ENCODE assay signal across 8 cellular contexts in the genomic region with DNA sequence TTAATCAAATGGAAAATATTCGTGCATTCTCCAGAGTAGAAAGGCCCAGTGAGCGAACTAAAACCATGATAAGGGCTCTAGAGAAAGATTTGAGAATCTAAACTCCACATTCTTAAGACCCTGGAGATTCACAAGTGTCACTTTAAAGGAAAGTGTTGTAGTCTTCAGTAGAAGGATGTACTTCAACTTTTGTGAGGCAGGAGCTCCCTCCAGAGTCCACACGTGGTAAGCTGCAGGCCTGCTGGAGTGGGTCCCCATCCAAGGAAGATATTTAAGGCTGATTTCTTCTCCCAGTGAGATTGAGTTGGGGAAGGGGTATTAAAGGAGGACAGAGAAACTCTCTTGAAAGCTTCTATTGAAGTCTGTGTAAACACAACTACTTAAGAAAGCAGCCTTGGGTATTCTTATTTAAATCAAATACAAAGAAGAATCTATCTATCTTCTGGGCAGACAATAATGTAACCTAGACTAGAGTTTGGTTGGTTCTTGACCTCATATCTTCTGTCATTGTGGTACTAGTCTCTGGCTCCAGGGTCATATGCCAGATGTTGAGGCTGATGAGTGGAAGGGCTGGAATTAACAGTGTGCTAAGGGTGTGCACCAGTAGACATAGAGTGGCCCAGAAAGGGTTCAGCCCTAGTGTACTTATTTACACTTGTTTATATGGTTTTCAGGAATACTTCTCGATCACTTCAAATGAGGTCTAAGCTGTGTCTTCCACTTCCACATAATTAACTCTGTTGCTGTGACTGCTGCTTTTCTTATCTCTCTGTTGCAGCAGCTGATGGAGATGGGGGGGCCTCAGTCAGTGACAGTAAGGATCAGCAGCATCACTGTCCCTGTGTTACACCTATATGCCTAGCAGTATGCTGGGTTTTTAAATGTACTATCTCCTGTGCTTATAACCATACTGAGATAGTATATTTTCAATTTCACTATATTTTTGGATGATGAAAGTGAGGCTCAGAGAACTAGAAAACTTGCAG.
DNase-seq lines count a peak whose midpoint lies in the region; ATAC-seq and TF ChIP-seq lines count a peak whose summit lies in the region.

No MANE protein-coding gene starts in this region.

- H3K4me3 ChIP-seq in AG04449 (ENCODE audit: low read depth, low read length) = no peak overlapping the region
- H3K4me3 ChIP-seq in WI38 (ENCODE audit: low read depth, low read length) = no peak overlapping the region
- H3K4me3 ChIP-seq in cardiac fibroblast (replicated peaks in 1 of 2; ENCODE audit: low read depth in 2 of 2, low read length in 2 of 2) = no peak overlapping the region

- in situ Hi-C loops in GM13976 (cut with MboI; ENCODE audit: low sequenced_read_pairs, unreplicated experiment) = loop anchor here (5.0 kb wide), 1 partner anchor 241 kb away; no protein-coding TSS in a partner anchor

- CTCF ChIA-PET in AG04449 (lab: Yijun Ruan, JAX) = interaction anchor here (0.7 to 5.8 kb wide), 46 partner anchors 9 to 279 kb away, joined by 3 to 203 read pairs (median 4); a partner anchor contains a TSS

- POLR2A ChIA-PET in AG04449 (lab: Yijun Ruan, JAX) = interaction anchor here (1.1 kb wide), 1 partner anchor 234 kb away, joined by 4 read pairs; no protein-coding TSS in a partner anchor

- peak; percentile 74 for ATAC-seq in HG02840 (IDR thresholded peaks at IDR 0.05; ENCODE audit: low FRiP score, unreplicated experiment)

- DNase-seq in AG04449 (ENCODE audit: low read depth, low spot score) (no peak), GM13976 (ENCODE audit: low spot score) (peak; percentile 41), NCI-H1694 treated with DMSO at 0.1 percent for 48 hours (lab: John Stamatoyannopoulos, UW) (peak; percentile 45), cardiac fibroblast (ENCODE audit: low read depth in 2 of 2) (peak; percentile 80 to 81), kidney glomerular epithelial cell (lab: John Stamatoyannopoulos, UW) (peak; percentile 28)
- DNase-seq in stimulated activated CD4-positive, alpha-beta T cell treated with anti-CD3 and anti-CD28 coated beads, Interleukin-4, amount 100 ng/mL, for 48 hours (ENCODE audit: low read depth in 2 of 2) = peak; percentile 19 to 34

- TF ChIP-seq CTCF in AG04449 (IDR thresholded peaks at IDR 0.05; ENCODE audit: insufficient read depth, low read length, missing control alignments) (peak; percentile 88), GM13976 (IDR thresholded peaks at IDR 0.05; ENCODE audit: borderline replicate concordance, control extremely low read depth, extremely low read depth, insufficient read depth, missing control alignments) (peak; percentile 80), WI38 (IDR thresholded peaks at IDR 0.05; ENCODE audit: low read depth, low read length) (peak; percentile 84), cardiac fibroblast (IDR thresholded peaks at IDR 0.05; ENCODE audit: low read depth, low read length) (peak; percentile 81)
